Comparison of ENCODE assay signal across 8 cellular contexts in the genomic region with DNA sequence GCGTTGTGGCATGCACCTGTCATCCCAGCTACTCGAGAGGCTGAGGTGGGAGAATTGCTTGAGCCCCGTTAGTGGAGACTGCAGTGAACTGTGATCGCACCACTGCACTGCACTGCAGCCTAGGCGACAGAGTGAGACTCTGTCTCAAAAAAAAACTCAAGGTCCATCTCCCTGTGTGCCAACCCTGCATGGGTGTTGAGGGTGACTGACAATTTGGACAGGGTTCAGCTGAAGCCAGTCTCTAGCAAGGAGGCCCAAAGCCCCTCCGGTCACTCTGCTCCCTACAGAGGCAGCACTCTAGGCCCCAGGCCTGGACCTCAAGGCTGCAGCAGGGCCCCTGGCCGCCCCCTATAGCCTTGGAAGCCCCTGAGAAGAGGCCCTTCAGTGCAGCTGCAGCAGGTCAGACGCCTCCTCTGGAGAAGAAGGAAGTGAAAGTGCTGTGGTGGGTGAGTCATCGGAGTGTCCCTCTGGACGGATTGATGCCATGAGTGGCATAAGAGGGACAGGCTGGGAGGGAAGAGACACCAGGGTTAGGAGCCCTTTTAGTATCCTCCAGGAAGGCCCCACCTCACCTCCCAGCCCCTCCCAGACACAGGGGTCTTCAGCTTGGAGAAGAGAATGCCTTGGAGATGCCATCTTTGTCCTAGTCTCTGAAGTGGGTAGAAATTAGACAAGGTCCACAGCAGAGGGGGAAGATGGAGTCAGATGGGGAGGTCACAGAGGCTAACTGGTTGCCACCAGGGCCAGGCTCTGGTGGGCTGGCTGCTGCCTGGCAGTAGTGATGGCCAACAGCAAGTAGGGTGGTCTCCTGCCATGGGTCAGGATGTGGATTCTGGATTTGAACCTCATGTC. TPM values are rescaled to one million over a fixed set of nuclear protein-coding genes. Genes with fewer than 3 reads are reported as not detected.
DNase-seq lines count a peak whose midpoint lies in the region; ATAC-seq and TF ChIP-seq lines count a peak whose summit lies in the region.

No MANE protein-coding gene starts in this region.

- H3K4me3 ChIP-seq in CD4-positive, CD25-positive, alpha-beta regulatory T cell (ENCODE audit: low read depth, low read length) = no peak overlapping the region

- intact Hi-C loops in dendritic cell treated with granulocyte-macrophage colony-stimulating factor and Interleukin-4, amounts not matched to agents 40 ng/mL and 50 ng/mL, for 4 days (cut with micrococcal nuclease) = no loop called here
- intact Hi-C loops in natural killer cell (cut with micrococcal nuclease) = loop anchor here (5.0 kb wide), 2 partner anchors 39 to 69 kb away; a partner anchor contains a TSS

- ATAC-seq in CD4-positive, CD25-positive, alpha-beta regulatory T cell (ENCODE audit: low read depth in 2 of 2) = peak; percentile 42 to 52
- peak; percentile 80 for ATAC-seq in GM19351 (IDR thresholded peaks at IDR 0.05; ENCODE audit: unreplicated experiment)
- peak; percentile 57 for ATAC-seq in HG03280 (IDR thresholded peaks at IDR 0.05; ENCODE audit: unreplicated experiment)
- ATAC-seq in natural killer cell = peak; percentile 37 to 51 (median 38)

- peaks cover 0 to 53% (median 29%) of the 10 kb centered on the region in 4 donors for H3K4me1 Mint-ChIP-seq in CD4-positive, CD25-positive, alpha-beta regulatory T cell
- H3K4me1 Mint-ChIP-seq in dendritic cell treated with granulocyte-macrophage colony-stimulating factor and Interleukin-4, amounts not matched to agents 40 ng/mL and 50 ng/mL, for 4 days (ENCODE audit: low read depth) = peaks cover 92% of the 10 kb centered on the region
- peaks cover 68 to 89% of the 10 kb centered on the region in 2 donors for H3K4me1 Mint-ChIP-seq in natural killer cell

- H3K4me1 ChIP-seq in CD4-positive, CD25-positive, alpha-beta regulatory T cell (ENCODE audit: control insufficient read depth, insufficient read depth, low read length, poor library complexity, severe bottlenecking) = peaks cover 51% of the 10 kb centered on the region

- no peak for TF ChIP-seq CTCF in natural killer cell (IDR thresholded peaks at IDR 0.05)

- DNase-seq in CD4-positive, CD25-positive, alpha-beta regulatory T cell = no peak
- peak; percentile 94 for DNase-seq in SIG-M5 treated with dmso at 0.1 percent for 504 hours (lab: John Stamatoyannopoulos, UW; ENCODE audit: unreplicated experiment)
- peak; percentile 42 for DNase-seq in natural killer cell
- DNase-seq in NCI-H2227 treated with DMSO at 0.1 percent for 48 hours (lab: John Stamatoyannopoulos, UW) = no peak
- DNase-seq in NCI-H2171 (lab: John Stamatoyannopoulos, UW) = no peak

- no peaks in the 10 kb centered on the region for H3K36me3 ChIP-seq in CD4-positive, CD25-positive, alpha-beta regulatory T cell (ENCODE audit: control insufficient read depth, insufficient read depth, low read length)

- H3K9me3 ChIP-seq in CD4-positive, CD25-positive, alpha-beta regulatory T cell (ENCODE audit: control insufficient read depth in 2 of 2, low read length in 2 of 2) = no peaks in the 10 kb centered on the region

- H3K27me3 ChIP-seq in CD4-positive, CD25-positive, alpha-beta regulatory T cell (ENCODE audit: control insufficient read depth, insufficient read depth, low read length) = no peaks in the 10 kb centered on the region

- H3K4me3 Mint-ChIP-seq in CD4-positive, CD25-positive, alpha-beta regulatory T cell = no peak overlapping the region
- peak overlapping the region; percentile 61 for H3K4me3 Mint-ChIP-seq in dendritic cell treated with granulocyte-macrophage colony-stimulating factor and Interleukin-4, amounts not matched to agents 40 ng/mL and 50 ng/mL, for 4 days
- H3K4me3 Mint-ChIP-seq in natural killer cell = peak overlapping the region; percentile 28

- H3K27ac ChIP-seq in CD4-positive, CD25-positive, alpha-beta regulatory T cell (ENCODE audit: insufficient read depth, low read length, poor library complexity, severe bottlenecking) = no peak overlapping the region

- H3K27ac Mint-ChIP-seq in CD4-positive, CD25-positive, alpha-beta regulatory T cell = peak overlapping the region in 1 of 3 donors; percentile 69
- H3K27ac Mint-ChIP-seq in dendritic cell treated with granulocyte-macrophage colony-stimulating factor and Interleukin-4, amounts not matched to agents 40 ng/mL and 50 ng/mL, for 4 days = peak overlapping the region; percentile 84
- peak overlapping the region; percentile 43 to 94 for H3K27ac Mint-ChIP-seq in natural killer cell

- peaks cover 0 to 2% (median 0%) of the 10 kb centered on the region in 7 donors for H3K9me3 Mint-ChIP-seq in CD4-positive, CD25-positive, alpha-beta regulatory T cell
- H3K9me3 Mint-ChIP-seq in dendritic cell treated with granulocyte-macrophage colony-stimulating factor and Interleukin-4, amounts not matched to agents 40 ng/mL and 50 ng/mL, for 4 days = no peaks in the 10 kb centered on the region
- H3K9me3 Mint-ChIP-seq in natural killer cell = no peaks in the 10 kb centered on the region

- no peaks in the 10 kb centered on the region for H3K36me3 Mint-ChIP-seq in CD4-positive, CD25-positive, alpha-beta regulatory T cell
- H3K36me3 Mint-ChIP-seq in dendritic cell treated with granulocyte-macrophage colony-stimulating factor and Interleukin-4, amounts not matched to agents 40 ng/mL and 50 ng/mL, for 4 days (ENCODE audit: low read depth) = no peaks in the 10 kb centered on the region
- H3K36me3 Mint-ChIP-seq in natural killer cell = no peaks in the 10 kb centered on the region

- H3K27me3 Mint-ChIP-seq in CD4-positive, CD25-positive, alpha-beta regulatory T cell = no peaks in the 10 kb centered on the region
- no peaks in the 10 kb centered on the region for H3K27me3 Mint-ChIP-seq in dendritic cell treated with granulocyte-macrophage colony-stimulating factor and Interleukin-4, amounts not matched to agents 40 ng/mL and 50 ng/mL, for 4 days
- H3K27me3 Mint-ChIP-seq in natural killer cell (ENCODE audit: low read depth in 2 of 2) = no peaks in the 10 kb centered on the region

RNA-seq across cellular contexts. Expression of a gene that starts 39.1 kb away (rescaled TPM):
- 17.0 TPM for total RNA-seq in CD4-positive, CD25-positive, alpha-beta regulatory T cell
- 1 to 10 TPM; 3.5 to 6.6 (median 3.7) TPM for polyA plus RNA-seq in CD4-positive, CD25-positive, alpha-beta regulatory T cell
- total RNA-seq in natural killer cell = 10 to 100 TPM; 25.0 to 34.9 (median 33.0) TPM

Comparison
In these comparisons a context has a peak if more than half of its experiments do, and no peak if none do; other contexts are left out.
1. DNase-seq: peak in SIG-M5 treated with dmso at 0.1 percent for 504 hours (single experiment) and natural killer cell (single experiment); none in CD4-positive, CD25-positive, alpha-beta regulatory T cell (0 of 3), NCI-H2227 treated with DMSO at 0.1 percent for 48 hours (single experiment) and NCI-H2171 (single experiment).
2. H3K4me3 Mint-ChIP-seq: peak in dendritic cell treated with granulocyte-macrophage colony-stimulating factor and Interleukin-4, amounts not matched to agents 40 ng/mL and 50 ng/mL, for 4 days (single experiment) and natural killer cell (single experiment); none in CD4-positive, CD25-positive, alpha-beta regulatory T cell (0 of 4).
3. Peak in every context shown above with its lines, with median percentiles within 50 percentile points of each other: ATAC-seq.